In the genomic region with DNA sequence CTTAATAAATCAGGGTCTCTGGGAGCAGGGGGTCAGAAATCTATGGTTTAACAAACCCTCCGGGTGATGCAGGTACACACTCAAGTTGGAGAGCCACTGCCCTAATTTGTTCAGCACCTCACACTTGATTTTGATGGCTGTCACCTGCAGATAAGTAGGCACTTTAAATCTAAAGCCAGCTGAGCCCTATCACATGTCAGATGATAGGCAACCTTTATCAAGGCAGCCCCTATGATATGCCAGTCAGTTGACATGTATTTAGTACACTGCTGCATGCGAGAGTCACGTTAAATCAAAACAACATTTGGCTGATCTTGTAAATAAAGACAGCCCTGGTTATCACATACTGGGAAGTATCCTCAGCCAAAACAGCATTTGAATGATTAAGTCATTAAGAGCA, we compare ENCODE assay signal across 25 cellular contexts.
A peak's percentile ranks its signal among the peaks of the same experiment; 100 is the strongest.
DNase-seq lines count a peak whose midpoint lies in the region; ATAC-seq and TF ChIP-seq lines count a peak whose summit lies in the region.
"Had no signal": no experiment of that assay in that cellular context is flagged by ENCODE, and none has a peak within 500 bp of the region (broad histone marks: within the 10 kb centered on the region; RNA-seq: fewer than 3 reads in every experiment).

No MANE protein-coding gene starts in this region.

- no peaks in the 10 kb centered on the region for H3F3A ChIP-seq in neural cell (ENCODE audit: insufficient read depth, low read length, poor library complexity, severe bottlenecking)

- ATAC-seq in Right ventricle myocardium superior (ENCODE audit: poor library complexity) (peak; percentile 60), heart left ventricle (no peak)
- no peak for ATAC-seq in activated T-cell treated with anti-CD3 and anti-CD28 coated beads, Interleukin-2, amount 50 U/mL, for 72 hours (replicated peaks in 1 of 2)
- ATAC-seq: Panc1 had no signal

- no peaks in the 10 kb centered on the region for H3K79me2 ChIP-seq in neural cell (replicated peaks; ENCODE audit: insufficient read depth, low read length)

- no peak for TF ChIP-seq POLR2A in heart left ventricle (IDR thresholded peaks at IDR 0.05)

- H3K4me3 ChIP-seq in heart left ventricle (no peak overlapping the region), neural cell (ENCODE audit: low read length) (no peak overlapping the region)
- H3K4me3 ChIP-seq: MG63, SK-N-MC had no signal

- H3K27me3 ChIP-seq in heart left ventricle (no peaks in the 10 kb centered on the region), neural cell (ENCODE audit: insufficient read depth, low read depth, low read length) (no peaks in the 10 kb centered on the region)
- H3K27me3 ChIP-seq: BE2C had no signal

- peaks cover 0 to 13% (median 0%) of the 10 kb centered on the region in 12 donors for H3K4me1 ChIP-seq in heart left ventricle
- H3K4me1 ChIP-seq: BE2C had no signal

- H3K9ac ChIP-seq in neural cell (ENCODE audit: low read length): no peak overlapping the region

- H3K27ac Mint-ChIP-seq in activated T-cell treated with anti-CD3 and anti-CD28 coated beads, Interleukin-2, amount 50 U/mL, for 72 hours: no peak overlapping the region
- H3K27ac Mint-ChIP-seq: CD14-positive monocyte had no signal

- 27 to 38% (median 33%) methylated on average over 3 of the region's 3 CpGs for WGBS in heart left ventricle, 4 donors

- no peak overlapping the region for H3K4me2 ChIP-seq in neural cell (ENCODE audit: low read length)

- H2AFZ ChIP-seq in neural cell (ENCODE audit: low read depth, low read length): no peak overlapping the region

- no peaks in the 10 kb centered on the region for H3K27me3 Mint-ChIP-seq in activated T-cell treated with anti-CD3 and anti-CD28 coated beads, Interleukin-2, amount 50 U/mL, for 72 hours (ENCODE audit: low read depth)

- no peaks in the 10 kb centered on the region for H4K20me1 ChIP-seq in neural cell (ENCODE audit: insufficient read depth)

- no peak overlapping the region for H3K27ac ChIP-seq in heart left ventricle
- no peak overlapping the region for H3K27ac ChIP-seq in neural cell (ENCODE audit: low read length)
- H3K27ac ChIP-seq: RWPE1, SK-N-MC had no signal

- intact Hi-C loops in Right ventricle myocardium superior (cut with DNase I) (no loop called here), heart left ventricle (cut with DNase I) (loop anchor here in 2 of 10 donors (10.0 kb wide), 2 partner anchors 982 to 1332 kb away; no protein-coding TSS in a partner anchor)

- H3K4me3 Mint-ChIP-seq in activated T-cell treated with anti-CD3 and anti-CD28 coated beads, Interleukin-2, amount 50 U/mL, for 72 hours: no peak overlapping the region
- H3K4me3 Mint-ChIP-seq: CD14-positive monocyte had no signal

- H3K36me3 ChIP-seq in heart left ventricle (no peaks in the 10 kb centered on the region), neural cell (ENCODE audit: insufficient read depth, low read length) (no peaks in the 10 kb centered on the region)
- H3K36me3 ChIP-seq: BE2C, MG63 had no signal

- H3K36me3 Mint-ChIP-seq in activated T-cell treated with anti-CD3 and anti-CD28 coated beads, Interleukin-2, amount 50 U/mL, for 72 hours (ENCODE audit: insufficient read depth in 2 of 2): no peaks in the 10 kb centered on the region
- H3K36me3 Mint-ChIP-seq: CD14-positive monocyte had no signal

- peak; percentile 33 for DNase-seq in NCI-H1105 treated with DMSO at 0.1 percent for 48 hours (lab: John Stamatoyannopoulos, UW)
- DNase-seq in NCI-H1105 (lab: John Stamatoyannopoulos, UW): no peak
- DNase-seq in Right ventricle myocardium superior: no peak
- DNase-seq in heart left ventricle: no peak
- peak; percentile 18 for DNase-seq in NCI-H510A treated with DMSO at 0.1 percent for 48 hours (lab: John Stamatoyannopoulos, UW)
- no peak for DNase-seq in HT-29 (ENCODE audit: low spot score)
- no peak for DNase-seq in activated T-cell treated with anti-CD3 and anti-CD28 coated beads, Interleukin-2, amount 50 U/mL, for 72 hours
- DNase-seq: 8988T, ACHN, BE2C, Calu3, DND-41, HCEC 1CT, IMR-90, KG1, MG63, NCI-H2029, NCI-H524, NCI-H82, SIG-M5 had no signal

- peak; percentile 56 for TF ChIP-seq EP300 in neural cell (conservative IDR thresholded peaks at IDR 0.05; ENCODE audit: poor library complexity, severe bottlenecking)

- no peaks in the 10 kb centered on the region for H3K4me1 Mint-ChIP-seq in activated T-cell treated with anti-CD3 and anti-CD28 coated beads, Interleukin-2, amount 50 U/mL, for 72 hours (ENCODE audit: low read depth)

- TF ChIP-seq CTCF in heart left ventricle (IDR thresholded peaks at IDR 0.05) (no peak), neural cell (IDR thresholded peaks at IDR 0.05; ENCODE audit: poor library complexity, severe bottlenecking) (no peak)

- no peak for TF ChIP-seq RAD21 in neural cell (conservative IDR thresholded peaks at IDR 0.05)

- H3K9me3 ChIP-seq in heart left ventricle (peaks cover 0 to 2% (median 0%) of the 10 kb centered on the region in 12 donors), neural cell (ENCODE audit: low read length) (peaks cover 1% of the 10 kb centered on the region)
- H3K9me3 ChIP-seq: BE2C, MG63 had no signal

- H3K9me3 Mint-ChIP-seq in activated T-cell treated with anti-CD3 and anti-CD28 coated beads, Interleukin-2, amount 50 U/mL, for 72 hours: no peaks in the 10 kb centered on the region
- H3K9me3 Mint-ChIP-seq: CD14-positive monocyte had no signal

- no peaks in the 10 kb centered on the region for H3K9me2 ChIP-seq in neural cell (ENCODE audit: insufficient read depth, low read length)

TF ChIP-seq in neural cell, 6 proteins besides CTCF, POLR2A, EP300 and RAD21:
- TF ChIP-seq MXI1 (conservative IDR thresholded peaks at IDR 0.05; ENCODE audit: poor library complexity, severe bottlenecking) (no peak), TAF1 (IDR thresholded peaks at IDR 0.05; ENCODE audit: low read depth) (no peak), POLR2AphosphoS5 (IDR thresholded peaks at IDR 0.05) (peak; percentile 65), SMC3 (conservative IDR thresholded peaks at IDR 0.05; ENCODE audit: poor library complexity) (no peak), EZH2 (IDR thresholded peaks at IDR 0.05; ENCODE audit: borderline replicate concordance, insufficient read depth, low read length, poor library complexity, severe bottlenecking) (no peak)

Comparison
In these comparisons a context has a peak if more than half of its experiments do, and no peak if none do; other contexts are left out.
1. DNase-seq: peak in NCI-H1105 treated with DMSO at 0.1 percent for 48 hours (single experiment) and NCI-H510A treated with DMSO at 0.1 percent for 48 hours (single experiment); none in NCI-H1105 (single experiment), Right ventricle myocardium superior (single experiment), heart left ventricle (0 of 5), HT-29 (single experiment) and activated T-cell treated with anti-CD3 and anti-CD28 coated beads, Interleukin-2, amount 50 U/mL, for 72 hours (0 of 2).